ENCODE assay signal across 1 cellular context in the genomic region with DNA sequence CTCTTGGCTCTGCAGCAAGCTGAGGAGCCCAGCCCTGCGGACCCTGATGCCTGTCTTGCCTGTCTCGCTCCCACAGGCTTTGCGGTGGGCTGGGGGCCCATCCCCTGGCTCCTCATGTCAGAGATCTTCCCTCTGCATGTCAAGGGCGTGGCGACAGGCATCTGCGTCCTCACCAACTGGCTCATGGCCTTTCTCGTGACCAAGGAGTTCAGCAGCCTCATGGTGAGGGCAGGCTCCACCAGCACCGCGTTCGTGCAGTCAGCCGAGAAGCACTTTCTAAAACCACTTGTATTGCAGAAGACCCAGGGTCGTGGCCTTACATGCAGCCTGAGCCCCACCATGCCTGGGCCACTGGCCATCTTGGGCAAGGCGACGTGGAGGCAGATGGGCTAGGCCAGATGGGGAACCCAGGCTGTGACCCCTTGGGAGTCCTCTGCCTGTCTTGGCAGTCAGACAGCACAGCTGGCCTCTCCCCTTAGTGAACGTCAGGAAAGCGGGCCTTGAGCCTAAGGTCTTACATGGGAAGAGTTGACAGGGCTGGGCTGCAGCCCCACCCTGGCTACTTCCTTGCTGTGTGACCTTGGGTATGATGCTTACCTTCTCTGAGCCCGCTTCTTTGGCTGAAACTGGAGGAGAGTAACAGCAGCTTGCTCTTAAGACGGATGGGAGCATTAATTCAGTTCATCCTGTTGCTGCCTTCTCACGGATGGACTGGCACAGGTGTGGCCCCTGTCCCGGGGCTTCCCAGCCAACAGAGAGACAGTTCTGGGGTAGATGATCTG.
TF ChIP-seq lines count a peak whose summit lies in the region.

No MANE protein-coding gene starts in this region.

TF ChIP-seq in WTC11, 78 proteins besides CTCF, POLR2A, EP300 and RAD21 (continued from another document):
- no peak for TF ChIP-seq ZNF532 (CRISPR knock-in tag; IDR thresholded peaks at IDR 0.05; ENCODE audit: borderline replicate concordance)
